18 cellular contexts compared by ENCODE assay signal in the genomic region with DNA sequence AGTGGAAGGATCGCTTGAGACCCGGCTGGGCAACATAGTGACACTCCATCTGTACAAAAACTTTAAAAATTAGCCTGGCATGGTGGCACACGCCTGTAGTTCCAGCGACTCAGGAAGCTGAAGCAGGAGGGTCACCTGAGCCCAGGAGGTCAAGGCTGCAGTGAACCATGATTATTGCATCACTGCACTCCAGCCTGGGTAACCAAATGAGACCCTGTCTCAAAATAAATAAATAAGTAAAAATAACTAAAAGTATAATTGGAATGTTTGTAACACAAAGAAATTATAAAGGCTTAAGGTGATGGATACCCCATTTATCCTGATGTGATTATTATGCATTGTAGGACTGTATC. TPM values are rescaled to one million over a fixed set of nuclear protein-coding genes. Genes with fewer than 3 reads are reported as not detected.
DNase-seq lines count a peak whose midpoint lies in the region; ATAC-seq, FAIRE-seq and TF ChIP-seq lines count a peak whose summit lies in the region.
"Had no signal": no experiment of that assay in that cellular context is flagged by ENCODE, and none has a peak within 500 bp of the region (broad histone marks: within the 10 kb centered on the region; RNA-seq: fewer than 3 reads in every experiment).

No MANE protein-coding gene starts in this region.

- in situ Hi-C loops in mammary epithelial cell (cut with MboI; ENCODE audit: low sequenced_read_pairs in 2 of 2): no loop called here
- in situ Hi-C loops in HepG2 (cut with HindIII; ENCODE audit: extremely low pct_ligation_motif_present, low pct_unique_long_range_greater_than_20kb): no loop called here

- H3K9me3 Mint-ChIP-seq in MCF 10A (ENCODE audit: unreplicated experiment): no peaks in the 10 kb centered on the region
- H3K9me3 Mint-ChIP-seq: CD4-positive, alpha-beta T cell had no signal

- H4K20me1 ChIP-seq in mammary epithelial cell (ENCODE audit: insufficient read depth, low read length) (no peaks in the 10 kb centered on the region), HepG2 (ENCODE audit: insufficient read depth, low read length) (no peaks in the 10 kb centered on the region)
- H4K20me1 ChIP-seq: BLaER1 had no signal

- H3K79me2 ChIP-seq in mammary epithelial cell (ENCODE audit: insufficient read depth, low read length) (peaks cover 99% of the 10 kb centered on the region), HepG2 (ENCODE audit: insufficient read depth, low read length) (peaks cover 10% of the 10 kb centered on the region)

- intact Hi-C loops in MCF 10A (cut with micrococcal nuclease): no loop called here
- intact Hi-C loops in mammary epithelial cell (cut with micrococcal nuclease): no loop called here
- intact Hi-C loops in HepG2 (cut with micrococcal nuclease; ENCODE audit: unreplicated experiment): no loop called here

- TF ChIP-seq EP300 in HepG2 (IDR thresholded peaks at IDR 0.05; ENCODE audit: low read depth in 2 of 2, low read length in 2 of 2): no peak
- no peak for TF ChIP-seq EP300 in HepG2 (CRISPR knock-in tag; IDR thresholded peaks at IDR 0.05; ENCODE audit: borderline replicate concordance)

- ATAC-seq in HepG2: no peak
- ATAC-seq in GM19467 (IDR thresholded peaks at IDR 0.05; ENCODE audit: unreplicated experiment): no peak

- peak overlapping the region; percentile 43 for H3K27ac Mint-ChIP-seq in MCF 10A (ENCODE audit: low read depth, unreplicated experiment)
- H3K27ac Mint-ChIP-seq: CD4-positive, alpha-beta T cell had no signal

- H3K9me3 ChIP-seq in mammary epithelial cell (replicated peaks; ENCODE audit: insufficient read depth, low read length): no peaks in the 10 kb centered on the region
- no peaks in the 10 kb centered on the region for H3K9me3 ChIP-seq in HepG2 (ENCODE audit: low read length)
- H3K9me3 ChIP-seq: BLaER1 had no signal

- H3K36me3 ChIP-seq in mammary epithelial cell (ENCODE audit: insufficient read depth, low read length): no peaks in the 10 kb centered on the region
- H3K36me3 ChIP-seq in HepG2 (replicated peaks in 1 of 2; ENCODE audit: control insufficient read depth in 1 of 2, insufficient read depth in 2 of 2, low read length in 2 of 2): no peaks in the 10 kb centered on the region
- H3K36me3 ChIP-seq in H7 (replicated peaks; ENCODE audit: control insufficient read depth, insufficient read depth, low read length): no peaks in the 10 kb centered on the region
- H3K36me3 ChIP-seq: BLaER1 had no signal

- CTCF ChIA-PET in MCF 10A (lab: Yijun Ruan, JAX) (interaction anchor here (0.7 to 1.3 kb wide), 3 partner anchors 49 to 1522 kb away, joined by 3 read pairs; no protein-coding TSS in a partner anchor), mammary epithelial cell (lab: Charles Lee; ENCODE audit: low non-redundant PET) (no interaction called here), HepG2 (lab: Yijun Ruan, JAX; ENCODE audit: low intra/inter-chr PET ratio, low total read pairs) (no interaction called here)

- BruUV-seq in MCF 10A (replicated peaks; lab: Mats Ljungman, UMichigan) (no TSS peak), mammary epithelial cell (replicated peaks; lab: Mats Ljungman, UMichigan) (no TSS peak), HepG2 (replicated peaks; lab: Mats Ljungman, UMichigan) (no TSS peak)

- H3K27ac ChIP-seq in mammary epithelial cell (ENCODE audit: insufficient read depth, low read depth, low read length) (no peak overlapping the region), HepG2 (ENCODE audit: extremely low read length, insufficient read depth, low read length) (no peak overlapping the region)
- H3K27ac ChIP-seq: 22Rv1, BLaER1, RWPE1 had no signal

- H3K36me3 Mint-ChIP-seq in MCF 10A (ENCODE audit: insufficient read depth, unreplicated experiment): no peaks in the 10 kb centered on the region

- dilution Hi-C loops in mammary epithelial cell (cut with HindIII; ENCODE audit: low sequenced_read_pairs): no loop called here

- POLR2A ChIA-PET in MCF 10A (lab: Yijun Ruan, JAX) (no interaction called here), HepG2 (lab: Yijun Ruan, JAX) (no interaction called here)

- H2AFZ ChIP-seq in mammary epithelial cell (ENCODE audit: low read depth, low read length): no peak overlapping the region
- no peak overlapping the region for H2AFZ ChIP-seq in HepG2 (ENCODE audit: low read length)

- H3K4me3 ChIP-seq in mammary epithelial cell (replicated peaks in 1 of 3; ENCODE audit: insufficient read depth in 1 of 3, low read depth in 2 of 3, low read length in 3 of 3) (no peak overlapping the region), HepG2 (replicated peaks in 1 of 3; ENCODE audit: insufficient read depth in 1 of 3, low read depth in 2 of 3, low read length in 3 of 3) (no peak overlapping the region), H7 (ENCODE audit: insufficient read depth, low read depth, low read length) (no peak overlapping the region)
- H3K4me3 ChIP-seq: BLaER1 had no signal

- WGBS in mammary epithelial cell (ENCODE audit: low coverage, missing lambda C conversion rate): 100% methylated on average over 3 of the region's 4 CpGs
- 60% methylated on average over 4 of the region's 4 CpGs for WGBS in HepG2 (ENCODE audit: low lambda C conversion rate)

- H3K4me3 Mint-ChIP-seq in MCF 10A (ENCODE audit: unreplicated experiment): no peak overlapping the region
- H3K4me3 Mint-ChIP-seq: CD4-positive, alpha-beta T cell had no signal

- FAIRE-seq in RCC 7860 (lab: Jason Lieb, UNC): peak; percentile 51
- no peak for FAIRE-seq in HepG2 (lab: Jason Lieb, UNC)
- no peak for FAIRE-seq in HTR-8/SVneo (lab: Jason Lieb, UNC)

- DNase-seq in MCF 10A (ENCODE audit: unreplicated experiment) (no peak), mammary epithelial cell (no peak), RCC 7860 (ENCODE audit: low spot score) (no peak), HepG2 (ENCODE audit: low spot score) (no peak), H7 (no peak), HTR-8/SVneo (ENCODE audit: insufficient read length, low spot score) (no peak)
- DNase-seq: CD4-positive, alpha-beta T cell; DMS79; GF-D8; KG1; MM.1S; NCI-H2029; NCI-H2227 treated with DMSO at 0.1 percent for 48 hours; SHP77 treated with DMSO at 0.1 percent for 48 hours had no signal

- peaks cover 16% of the 10 kb centered on the region for H3K4me1 Mint-ChIP-seq in MCF 10A (ENCODE audit: insufficient read depth, unreplicated experiment)

- H3K4me2 ChIP-seq in mammary epithelial cell (ENCODE audit: insufficient read depth, low read depth, low read length) (no peak overlapping the region), HepG2 (ENCODE audit: low read depth, low read length) (no peak overlapping the region)
- H3K4me2 ChIP-seq: BLaER1 had no signal

- TF ChIP-seq POLR2A in HepG2 (IDR thresholded peaks at IDR 0.05; ENCODE audit: insufficient read depth in 1 of 2, low read depth in 2 of 2, low read length in 2 of 2): no peak

- H3K9ac ChIP-seq in mammary epithelial cell (ENCODE audit: insufficient read depth, low read length) (no peak overlapping the region), HepG2 (ENCODE audit: insufficient read depth, low read depth, low read length) (no peak overlapping the region)
- H3K9ac ChIP-seq: BLaER1 had no signal

- H3K4me1 ChIP-seq in mammary epithelial cell (ENCODE audit: insufficient read depth, low read length): peaks cover 25% of the 10 kb centered on the region
- peaks cover 79% of the 10 kb centered on the region for H3K4me1 ChIP-seq in HepG2 (ENCODE audit: insufficient read depth, low read length)
- H3K4me1 ChIP-seq: BLaER1 had no signal

- H3K27me3 ChIP-seq in mammary epithelial cell (ENCODE audit: insufficient read depth, low read length) (no peaks in the 10 kb centered on the region), HepG2 (ENCODE audit: control insufficient read depth in 1 of 2, insufficient read depth in 2 of 2, low read length in 2 of 2) (no peaks in the 10 kb centered on the region), H7 (ENCODE audit: control insufficient read depth, insufficient read depth, low read length) (no peaks in the 10 kb centered on the region)
- H3K27me3 ChIP-seq: BLaER1 had no signal

- no peak for TF ChIP-seq CTCF in MCF 10A (IDR thresholded peaks at IDR 0.05; ENCODE audit: unreplicated experiment)
- no peak for TF ChIP-seq CTCF in mammary epithelial cell (conservative IDR thresholded peaks at IDR 0.05 in 1 of 2, IDR thresholded peaks at IDR 0.05 in 1 of 2; ENCODE audit: extremely low read depth in 1 of 2, insufficient read depth in 1 of 2, low read depth in 1 of 2, low read length in 2 of 2)
- TF ChIP-seq CTCF in HepG2 (CRISPR knock-in tag; IDR thresholded peaks at IDR 0.05): no peak

- no peaks in the 10 kb centered on the region for H3K27me3 Mint-ChIP-seq in MCF 10A (ENCODE audit: insufficient read depth, unreplicated experiment)
- H3K27me3 Mint-ChIP-seq: CD4-positive, alpha-beta T cell had no signal

- no peak for TF ChIP-seq RAD21 in HepG2 (CRISPR knock-in tag; IDR thresholded peaks at IDR 0.05)

TF ChIP-seq in HepG2, 621 proteins besides CTCF, POLR2A, EP300 and RAD21 (continues in another document):
- TF ChIP-seq MEF2D (CRISPR knock-in tag; IDR thresholded peaks at IDR 0.05) (no peak), SCMH1 (CRISPR knock-in tag; IDR thresholded peaks at IDR 0.05; ENCODE audit: borderline replicate concordance) (no peak)

RNA-seq across cellular contexts. Expression of a gene that starts 38.6 kb away (rescaled TPM):
- total RNA-seq in MCF 10A (2022) (116 and 121 TPM in 2 replicates), mammary epithelial cell (100 to 1,000 TPM; 205 to 298 TPM), HepG2 (2016; rRNA removed; fragmentation: Illumina TruSeq; extraction: Trizol) (25.1 and 38.5 TPM in 2 replicates)
- polyA plus RNA-seq in mammary epithelial cell (47.9 TPM), HepG2 (2011; rRNA removed) (12.6 and 15.7 TPM in 2 replicates)
- polyA minus RNA-seq in mammary epithelial cell: 196 TPM
- total RNA-seq in HepG2 (2016; cell fraction: cytosol; rRNA removed; fragmentation: Illumina TruSeq; extraction: Trizol; ENCODE audit: low read depth): 6.6 and 8.8 TPM in 2 replicates
- total RNA-seq in HepG2 (2016; cell fraction: insoluble cytoplasmic fraction; rRNA removed; fragmentation: Illumina TruSeq; extraction: Trizol): 28.4 and 35.1 TPM in 2 replicates
- total RNA-seq in HepG2 (2016; cell fraction: membrane; rRNA removed; fragmentation: Illumina TruSeq; extraction: Trizol): 6.5 and 7.9 TPM in 2 replicates
- total RNA-seq in HepG2 (2016; cell fraction: nucleus; rRNA removed; fragmentation: Illumina TruSeq; extraction: Trizol): 32.4 and 33.1 TPM in 2 replicates
- polyA plus RNA-seq in HepG2 (2011; cell fraction: cytosol; rRNA removed): 10.1 and 10.8 TPM in 2 replicates
- polyA plus RNA-seq in HepG2 (2011; cell fraction: nucleus; rRNA removed): 20.9 and 25.3 TPM in 2 replicates
- 26.0 and 36.6 TPM in 2 replicates for polyA plus RNA-seq in HepG2 (2012)
- polyA plus RNA-seq in HepG2 (2016; cell fraction: cytosol; fragmentation: Illumina TruSeq; extraction: Trizol; ENCODE audit: low read depth): 1.1 and 1.6 TPM in 2 replicates
- polyA plus RNA-seq in HepG2 (2016; cell fraction: insoluble cytoplasmic fraction; fragmentation: Illumina TruSeq; extraction: Trizol; ENCODE audit: low read depth): 22.4 and 25.8 TPM in 2 replicates
- 2.2 and 2.7 TPM in 2 replicates for polyA plus RNA-seq in HepG2 (2016; cell fraction: membrane; fragmentation: Illumina TruSeq; extraction: Trizol; ENCODE audit: low read depth)
- polyA plus RNA-seq in HepG2 (2016; cell fraction: nucleus; fragmentation: Illumina TruSeq; extraction: Trizol; ENCODE audit: insufficient read depth, low read depth): 15.6 and 16.7 TPM in 2 replicates
- polyA minus RNA-seq in HepG2 (2011; rRNA and poly(A)+ RNA removed; ENCODE audit: low replicate concordance): 33.9 and 197 TPM in 2 replicates
- 22.2 and 26.0 TPM in 2 replicates for polyA minus RNA-seq in HepG2 (2011; cell fraction: cytosol; rRNA and poly(A)+ RNA removed)
- 47.1 and 47.9 TPM in 2 replicates for polyA minus RNA-seq in HepG2 (2011; cell fraction: nucleus; rRNA and poly(A)+ RNA removed)
- total RNA-seq in H7 (2014; rRNA removed; shearing (Covaris generic)): 34.0 and 46.4 TPM in 2 replicates
